Comparison of ENCODE assay signal across 23 cellular contexts in the genomic region with DNA sequence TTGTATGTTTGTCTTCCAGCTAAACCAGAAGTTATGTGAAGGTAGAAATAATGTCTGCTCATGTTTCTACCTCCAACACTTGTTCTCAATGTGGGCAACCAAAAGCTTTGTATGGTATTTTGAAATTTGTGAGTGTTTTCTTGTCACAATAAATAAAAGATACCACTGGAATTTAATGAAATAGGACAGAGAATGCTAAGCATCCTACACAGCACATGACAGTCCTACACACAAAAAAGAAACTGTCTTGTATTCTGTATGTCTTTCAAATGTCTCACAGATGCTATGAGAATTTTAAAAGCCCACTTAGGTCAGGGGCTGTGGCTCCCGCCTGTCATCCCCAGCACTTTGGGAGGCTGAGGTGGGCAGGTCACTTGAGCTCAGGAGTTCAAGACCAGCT.
"Had no signal": no experiment of that assay in that cellular context is flagged by ENCODE, and none has a peak within 500 bp of the region (broad histone marks: within the 10 kb centered on the region; RNA-seq: fewer than 3 reads in every experiment).

No MANE protein-coding gene starts in this region.

- H3K27ac ChIP-seq: left lung, lower lobe of right lung, pancreas, prostate gland, sigmoid colon, tibial nerve, uterus had no signal

- H3K36me3 ChIP-seq: prostate gland, uterus had no signal

- H3K4me1 ChIP-seq: left lung, lower lobe of right lung, pancreas, prostate gland, sigmoid colon, tibial nerve, uterus had no signal

- DNase-seq: kidney; left colon; left lung; lower lobe of right lung; mammary epithelial cell; mesenchymal stem cell; naive thymus-derived CD8-positive, alpha-beta T cell; nucleus accumbens; pancreas; retina; right cardiac atrium; sigmoid colon; stimulated activated CD4-positive, alpha-beta T cell treated with anti-CD3 and anti-CD28 coated beads, Interleukin-1b, Interleukin-23, amount 100 ng/mL, for 48 hours; stimulated activated CD4-positive, alpha-beta T cell treated with anti-CD3 and anti-CD28 coated beads, Interleukin-2, amount 100 ng/mL, for 48 hours; stimulated activated CD4-positive, alpha-beta T cell treated with anti-CD3 and anti-CD28 coated beads, Interleukin-4, amount 100 ng/mL, for 4 hours; stimulated activated CD8-positive, alpha-beta memory T cell treated with anti-CD3 and anti-CD28 coated beads, Interleukin-4, amount 100 ng/mL, for 48 hours; stimulated activated naive CD4-positive, alpha-beta T cell treated with Interleukin-2 at 50 U/mL for 16 hours; stimulated activated naive CD8-positive, alpha-beta T cell treated with anti-CD3 and anti-CD28 coated beads, Interleukin-15, amount 100 ng/mL, for 72 hours; substantia nigra; uterus had no signal

- H3K9me3 ChIP-seq: left lung, lower lobe of right lung, pancreas, prostate gland, sigmoid colon, tibial nerve, uterus had no signal

- H3K4me3 ChIP-seq: left lung, lower lobe of right lung, pancreas, prostate gland, sigmoid colon, smooth muscle cell, tibial nerve, uterus had no signal

- H3K4me2 ChIP-seq: smooth muscle cell had no signal

- H3K27me3 ChIP-seq: left lung, pancreas, sigmoid colon, tibial nerve, uterus had no signal
